21 cellular contexts compared by ENCODE assay signal in genomic region chr11:43723617-43724016, GRCh38. TPM values are rescaled to one million over a fixed set of nuclear protein-coding genes. Genes with fewer than 3 reads are reported as not detected.
A peak's percentile ranks its signal among the peaks of the same experiment; 100 is the strongest.
DNase-seq lines count a peak whose midpoint lies in the region; ATAC-seq, FAIRE-seq and TF ChIP-seq lines count a peak whose summit lies in the region.
"Had no signal": no experiment of that assay in that cellular context is flagged by ENCODE, and none has a peak within 500 bp of the region (broad histone marks: within the 10 kb centered on the region; RNA-seq: fewer than 3 reads in every experiment).

No MANE protein-coding gene starts in this region.

- 21 to 31% methylated on average over 3 of the region's 3 CpGs for WGBS in heart right ventricle, 2 donors
- WGBS in GM12878 (ENCODE audit: insufficient coverage, insufficient replicate concordance, low lambda C conversion rate, missing lambda C conversion rate), result 28% methylated on average over 3 of the region's 3 CpGs

- H3K9me3 ChIP-seq in heart right ventricle (peaks cover 0 to 4% (median 0%) of the 10 kb centered on the region in 11 donors), GM12878 (replicated peaks; ENCODE audit: control insufficient read depth, insufficient read depth, low read length) (peaks cover 2% of the 10 kb centered on the region), neural cell (ENCODE audit: low read length) (no peaks in the 10 kb centered on the region)
- peaks cover under 1% of the 10 kb centered on the region for H3K9me3 ChIP-seq in CD4-positive, alpha-beta T cell (ENCODE audit: control insufficient read depth, low read length)

- intact Hi-C loops in heart right ventricle (cut with DNase I), result no loop called here
- intact Hi-C loops in Right ventricle myocardium inferior (cut with DNase I), result no loop called here
- intact Hi-C loops in GM12878 (cut with micrococcal nuclease; ENCODE audit: unreplicated experiment), result no loop called here
- intact Hi-C loops in CD4-positive, alpha-beta T cell (cut with DNase I, micrococcal nuclease), result no loop called here

- H3K4me2 ChIP-seq in GM12878 (ENCODE audit: control insufficient read depth, insufficient read depth) (0 out of 2 replicates have a peak overlapping the region, but pooled peaks have one; percentile 13), neural cell (ENCODE audit: low read length) (peak overlapping the region; percentile 59)
- H3K4me2 ChIP-seq: BLaER1, PC-9 had no signal

- no peak for FAIRE-seq in GM12878 (lab: Jason Lieb, UNC)
- FAIRE-seq: GM12891, GM18507 had no signal

- no peaks in the 10 kb centered on the region for H3K9me2 ChIP-seq in neural cell (ENCODE audit: insufficient read depth, low read length)

- RAD21 ChIA-PET in GM12878 (lab: Charles Lee; ENCODE audit: unreplicated experiment), result no interaction called here

- H3K36me3 ChIP-seq in heart right ventricle, result peaks cover 0 to 6% (median 0%) of the 10 kb centered on the region in 9 donors
- no peaks in the 10 kb centered on the region; a peak in 1 of 4 replicates for H3K36me3 ChIP-seq in GM12878 (ENCODE audit: control insufficient read depth in 2 of 2, insufficient read depth in 2 of 2, low read length in 1 of 2)
- peaks cover 3% of the 10 kb centered on the region for H3K36me3 ChIP-seq in neural cell (ENCODE audit: insufficient read depth, low read length)

- no peak overlapping the region for H3K27ac Mint-ChIP-seq in WTC11
- no peak overlapping the region for H3K27ac Mint-ChIP-seq in CD4-positive, alpha-beta T cell
- H3K27ac Mint-ChIP-seq: IgD-negative memory B cell had no signal

- ATAC-seq in heart right ventricle (peak in 5 of 8 donors; percentile 51 to 89 (median 75)), Right ventricle myocardium inferior (no peak), GM12878 (0 out of 3 replicates have a peak, but pooled peaks have one; percentile 21), WTC11 (no peak)
- ATAC-seq in CD4-positive, alpha-beta T cell (ENCODE audit: poor library complexity), result no peak

- TF ChIP-seq CTCF in heart right ventricle (IDR thresholded peaks at IDR 0.05), result no peak
- TF ChIP-seq CTCF in GM12878 (IDR thresholded peaks at IDR 0.05 in 2 of 3, conservative IDR thresholded peaks at IDR 0.05 in 1 of 3; ENCODE audit: control insufficient read depth in 2 of 3, extremely low read depth in 1 of 3, insufficient read depth in 1 of 3, low read depth in 3 of 3, low read length in 3 of 3), result no peak
- no peak for TF ChIP-seq CTCF in neural cell (IDR thresholded peaks at IDR 0.05; ENCODE audit: poor library complexity, severe bottlenecking)
- TF ChIP-seq CTCF in WTC11 (IDR thresholded peaks at IDR 0.05), result no peak
- TF ChIP-seq CTCF in CD4-positive, alpha-beta T cell (IDR thresholded peaks at IDR 0.05), result no peak

- H3K27ac ChIP-seq in heart right ventricle, result peak overlapping the region in 5 of 10 donors; percentile 5 to 53 (median 37)
- H3K27ac ChIP-seq in GM12878 (ENCODE audit: control insufficient read depth, insufficient read depth), result no peak overlapping the region
- peak overlapping the region; percentile 99 for H3K27ac ChIP-seq in neural cell (ENCODE audit: low read length)
- no peak overlapping the region for H3K27ac ChIP-seq in CD4-positive, alpha-beta T cell (ENCODE audit: low read depth, low read length)
- H3K27ac ChIP-seq: BLaER1, PC-9, SK-N-MC had no signal

- TF ChIP-seq RAD21 in GM12878 (IDR thresholded peaks at IDR 0.05; ENCODE audit: insufficient read depth, low read depth, low read length) (no peak), neural cell (conservative IDR thresholded peaks at IDR 0.05) (peak; percentile 45)

- no peak overlapping the region for H3K4me3 Mint-ChIP-seq in WTC11
- H3K4me3 Mint-ChIP-seq in CD4-positive, alpha-beta T cell, result no peak overlapping the region
- H3K4me3 Mint-ChIP-seq: CD8-positive, alpha-beta memory T cell had no signal

- H3K79me2 ChIP-seq in GM12878 (ENCODE audit: control insufficient read depth, insufficient read depth, low read length) (peaks cover 9% of the 10 kb centered on the region), neural cell (replicated peaks; ENCODE audit: insufficient read depth, low read length) (peaks cover 9% of the 10 kb centered on the region)

- no peak for TF ChIP-seq EP300 in GM12878 (IDR thresholded peaks at IDR 0.05; ENCODE audit: borderline replicate concordance in 1 of 2, control insufficient read depth in 1 of 2, low read depth in 2 of 2, low read length in 2 of 2)
- TF ChIP-seq EP300 in neural cell (conservative IDR thresholded peaks at IDR 0.05; ENCODE audit: poor library complexity, severe bottlenecking), result peak; percentile 95

- BruUV-seq in GM12878 (replicated peaks; lab: Mats Ljungman, UMichigan), result no TSS peak

- DNase-seq in heart right ventricle (no peak), Right ventricle myocardium inferior (ENCODE audit: missing footprints) (no peak), GM12878 (ENCODE audit: low read depth, low spot score) (no peak), NCI-H446 (lab: John Stamatoyannopoulos, UW) (no peak), WTC11 (ENCODE audit: low spot score) (no peak)
- no peak for DNase-seq in CD4-positive, alpha-beta T cell
- DNase-seq: CD8-positive, alpha-beta memory T cell; DMS79 treated with DMSO at 0.1 percent for 48 hours; GDM1; H7; NCI-H1417 treated with DMSO at 0.1 percent for 48 hours; NCI-H2029; NCI-H2171 treated with DMSO at 0.1 percent for 48 hours; NCI-H774; PC-9 had no signal

- H3K27me3 ChIP-seq in heart right ventricle (no peaks in the 10 kb centered on the region), GM12878 (replicated peaks in 1 of 2; ENCODE audit: control insufficient read depth in 2 of 2, insufficient read depth in 2 of 2, low read length in 1 of 2) (no peaks in the 10 kb centered on the region), neural cell (ENCODE audit: insufficient read depth, low read depth, low read length) (no peaks in the 10 kb centered on the region)
- H3K27me3 ChIP-seq in CD4-positive, alpha-beta T cell (ENCODE audit: control insufficient read depth, insufficient read depth, low read length), result no peaks in the 10 kb centered on the region
- H3K27me3 ChIP-seq: BLaER1 had no signal

- POLR2A ChIA-PET in GM12878 (lab: Charles Lee), result interaction anchor here (0.6 kb wide), 2 partner anchors 40 to 65 kb away, joined by 3 to 7 read pairs; no protein-coding TSS in a partner anchor
- POLR2A ChIA-PET in WTC11 (lab: Charles Lee), result no interaction called here
- POLR2A ChIA-PET in CD4-positive, alpha-beta T cell (lab: Charles Lee), result no interaction called here

- H4K20me1 ChIP-seq in GM12878 (ENCODE audit: control insufficient read depth, insufficient read depth), result no peaks in the 10 kb centered on the region
- no peaks in the 10 kb centered on the region for H4K20me1 ChIP-seq in neural cell (ENCODE audit: insufficient read depth)
- H4K20me1 ChIP-seq: BLaER1 had no signal

- H3F3A ChIP-seq in neural cell (ENCODE audit: insufficient read depth, low read length, poor library complexity, severe bottlenecking), result peaks cover 12% of the 10 kb centered on the region

- no peak overlapping the region for H3K9ac ChIP-seq in GM12878 (ENCODE audit: control insufficient read depth, insufficient read depth, low read length)
- peak overlapping the region; percentile 73 for H3K9ac ChIP-seq in neural cell (ENCODE audit: low read length)
- H3K9ac ChIP-seq: BLaER1 had no signal

- TF ChIP-seq POLR2A in GM12878 (IDR thresholded peaks at IDR 0.05; ENCODE audit: low read depth, low read length), result no peak

- H2AFZ ChIP-seq in GM12878 (ENCODE audit: control insufficient read depth, low read depth, low read length), result no peak overlapping the region
- H2AFZ ChIP-seq in neural cell (ENCODE audit: low read depth, low read length), result no peak overlapping the region
- H2AFZ ChIP-seq: PC-9 had no signal

- H3K9me3 Mint-ChIP-seq in WTC11, result peaks cover 2% of the 10 kb centered on the region
- peaks cover 2% of the 10 kb centered on the region for H3K9me3 Mint-ChIP-seq in CD4-positive, alpha-beta T cell

- peaks cover 8% of the 10 kb centered on the region; the same call in 1 of the 2 replicates for H3K4me1 Mint-ChIP-seq in WTC11
- peaks cover 6% of the 10 kb centered on the region for H3K4me1 Mint-ChIP-seq in CD4-positive, alpha-beta T cell (ENCODE audit: low read depth)

- in situ Hi-C loops in GM12878 (cut with MboI), result no loop called here

- SMC1A ChIA-PET in GM12878 (lab: Charles Lee; ENCODE audit: uncharacterized antibody, unreplicated experiment), result interaction anchor here (1.0 to 2.0 kb wide), 3 partner anchors 12 to 33 kb away, joined by 3 to 4 read pairs (median 3); no protein-coding TSS in a partner anchor

- CTCF ChIA-PET in GM12878 (lab: Yijun Ruan, JAX), result interaction anchor here (0.8 to 1.7 kb wide), 3 partner anchors 15 to 38 kb away, joined by 3 to 4 read pairs (median 4); no protein-coding TSS in a partner anchor
- CTCF ChIA-PET in WTC11 (lab: Charles Lee), result no interaction called here
- CTCF ChIA-PET in CD4-positive, alpha-beta T cell (lab: Charles Lee), result no interaction called here

- no peaks in the 10 kb centered on the region for H3K27me3 Mint-ChIP-seq in WTC11 (ENCODE audit: low read depth)
- no peaks in the 10 kb centered on the region for H3K27me3 Mint-ChIP-seq in CD4-positive, alpha-beta T cell
- H3K27me3 Mint-ChIP-seq: CD8-positive, alpha-beta memory T cell; IgD-negative memory B cell had no signal

- peaks cover 9% of the 10 kb centered on the region for H3K36me3 Mint-ChIP-seq in WTC11
- peaks cover 34% of the 10 kb centered on the region for H3K36me3 Mint-ChIP-seq in CD4-positive, alpha-beta T cell (ENCODE audit: low read depth)

- H3K4me1 ChIP-seq in heart right ventricle (peaks cover 0 to 21% (median 11%) of the 10 kb centered on the region in 9 donors), GM12878 (ENCODE audit: control insufficient read depth, insufficient read depth, low read length) (no peaks in the 10 kb centered on the region)

- no peak overlapping the region for H3K4me3 ChIP-seq in heart right ventricle
- H3K4me3 ChIP-seq in GM12878, result no peak overlapping the region
- H3K4me3 ChIP-seq in neural cell (ENCODE audit: low read length), result peak overlapping the region; percentile 55
- H3K4me3 ChIP-seq: BLaER1, PC-9, SK-N-MC had no signal

RNA-seq across cellular contexts. Expression of gene HSD17B12, which starts 43.1 kb away (rescaled TPM):
- total RNA-seq in heart right ventricle (100 to 1,000 TPM in 3 of 10 donors, 10 to 100 TPM in 7; 66.7 to 122 (median 87.4) TPM), Right ventricle myocardium inferior (61.2 TPM), GM12878 (2014; rRNA removed) (68.1 and 75.2 TPM in 2 replicates), GM12878 (2014; rRNA removed; fragmentation: Illumina TruSeq; extraction: Trizol) (74.1 and 80.1 TPM in 2 replicates), GM12878 (2021) (59.5 and 68.2 TPM in 2 replicates), WTC11 (2021) (143 to 149 TPM (median 149 TPM) in 3 replicates)
- polyA plus RNA-seq in heart right ventricle (10 to 100 TPM; 32.9 to 50.9 TPM), GM12878 (2011; rRNA removed) (88.0 and 112 TPM in 2 replicates), GM12878 (2014; fragmentation: Illumina TruSeq; extraction: Trizol) (70.4 and 99.8 TPM in 2 replicates), GM12878 (2014; fragmentation: Nextera tagmentation; extraction: Ambion mirVana) (10 to 100 TPM; 23.6 to 33.6 TPM), GM12878 (2014; rRNA removed) (51.4 and 53.5 TPM in 2 replicates), GM12878 (2016; fragmentation: Nextera tagmentation; extraction: Ambion mirVana) (10 to 100 TPM; 63.5 to 66.0 TPM), neural cell (56.9 and 58.8 TPM in 2 replicates)
- 264 and 266 TPM in 2 replicates for total RNA-seq in GM12878 (2013; cell fraction: nucleolus; rRNA removed)
- polyA plus RNA-seq in GM12878 (2011; ENCODE audit: low read depth), result 51.3 TPM
- polyA plus RNA-seq in GM12878 (2011; cell fraction: cytosol; rRNA removed), result 51.7 and 71.5 TPM in 2 replicates
- 53.5 and 63.6 TPM in 2 replicates for polyA plus RNA-seq in GM12878 (2011; cell fraction: nucleus; rRNA removed)
- 36.5 and 50.5 TPM in 2 replicates for polyA plus RNA-seq in GM12878 (2012)
- polyA minus RNA-seq in GM12878 (2011; rRNA and poly(A)+ RNA removed), result 61.5 and 66.7 TPM in 2 replicates
- 48.4 and 63.2 TPM in 2 replicates for polyA minus RNA-seq in GM12878 (2011; cell fraction: cytosol; rRNA and poly(A)+ RNA removed)
- polyA minus RNA-seq in GM12878 (2011; cell fraction: nucleus; rRNA and poly(A)+ RNA removed), result 79.8 and 139 TPM in 2 replicates
- 145 and 161 TPM in 2 replicates for polyA minus RNA-seq in neural cell
- total RNA-seq in CD4-positive, alpha-beta T cell, result 10 to 100 TPM; 16.1 to 16.3 TPM

Comparison
In these comparisons a context has a peak if more than half of its experiments do, and no peak if none do; other contexts are left out.
1. ATAC-seq: peak in heart right ventricle (5 of 8) and GM12878 (single experiment); none in Right ventricle myocardium inferior (single experiment), WTC11 (single experiment) and CD4-positive, alpha-beta T cell (single experiment).